Comparison of ENCODE assay signal across 1 cellular context in the genomic region with DNA sequence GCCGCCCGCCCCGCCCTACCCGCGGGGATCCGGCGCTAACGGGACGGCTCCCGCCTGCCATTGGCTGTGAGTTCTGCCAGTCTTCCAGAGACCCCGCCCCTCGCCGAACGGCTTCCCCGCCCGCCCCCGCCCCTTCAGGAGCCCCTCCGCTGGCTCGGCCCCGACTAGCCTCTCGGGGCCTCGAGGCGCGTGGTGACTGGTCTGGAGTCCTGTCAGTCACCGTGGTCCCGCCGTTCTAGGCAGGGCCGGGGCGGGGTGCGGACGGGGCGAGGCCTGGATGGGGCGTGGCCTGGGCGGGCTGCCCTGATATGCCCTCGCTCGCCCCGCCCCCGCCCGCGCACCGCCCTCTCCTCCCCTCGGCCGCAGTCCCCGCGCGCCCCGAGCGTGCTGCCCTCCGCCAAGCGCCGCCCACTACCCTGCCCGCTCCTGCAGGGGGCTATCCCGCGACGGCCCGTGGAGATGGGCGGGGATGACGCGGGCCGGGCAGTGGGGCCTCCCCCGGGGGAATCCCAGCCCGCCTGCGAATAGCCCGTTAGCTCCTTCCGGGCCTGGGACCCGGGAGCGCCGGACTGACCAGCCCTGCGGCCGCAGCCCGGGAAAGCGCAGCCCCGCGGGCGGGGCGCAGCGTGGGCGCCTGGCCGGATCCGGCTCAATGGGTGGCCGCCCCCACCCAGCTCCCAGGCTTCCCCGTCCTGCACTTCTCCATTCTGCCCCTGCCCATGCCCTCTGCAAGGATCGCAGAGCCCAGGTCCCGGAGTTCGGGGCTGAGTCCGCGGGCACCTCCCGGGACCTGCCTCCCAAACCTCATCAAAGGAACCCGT.
TF ChIP-seq lines count a peak whose summit lies in the region.

No MANE protein-coding gene starts in this region.

TF ChIP-seq in WTC11, 78 proteins besides CTCF, POLR2A, EP300 and RAD21 (continued from another document):
- TF ChIP-seq ZNF232 (CRISPR knock-in tag; IDR thresholded peaks at IDR 0.05) (no peak), JAZF1 (CRISPR knock-in tag; IDR thresholded peaks at IDR 0.05) (no peak)
- TF ChIP-seq, protein P1, sequence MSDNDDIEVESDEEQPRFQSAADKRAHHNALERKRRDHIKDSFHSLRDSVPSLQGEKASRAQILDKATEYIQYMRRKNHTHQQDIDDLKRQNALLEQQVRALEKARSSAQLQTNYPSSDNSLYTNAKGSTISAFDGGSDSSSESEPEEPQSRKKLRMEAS (CRISPR knock-in tag; IDR thresholded peaks at IDR 0.05), result no peak
